In genomic region chr1:229625893-229626831, GRCh38 we compare ENCODE assay signal across 1 cellular context.
TF ChIP-seq lines count a peak whose summit lies in the region.

TSS of gene TAF5L (minus strand) at chr1:229626122. CDS start at chr1:229614482, 11,640 bp downstream.
TSS of gene URB2 (plus strand) at chr1:229626247. CDS start at chr1:229627634, 1,387 bp downstream.

TF ChIP-seq in HCT116, 20 proteins besides CTCF, POLR2A, EP300 and RAD21 (continued from another document):
- TF ChIP-seq ZBTB33 (IDR thresholded peaks at IDR 0.05; ENCODE audit: extremely low read depth, insufficient replicate concordance, low read length) = peak; percentile 65
- no peak for TF ChIP-seq JUND (IDR thresholded peaks at IDR 0.05)
- TF ChIP-seq CEBPB (IDR thresholded peaks at IDR 0.05; ENCODE audit: low read depth) = no peak
- no peak for TF ChIP-seq EZH2 (IDR thresholded peaks at IDR 0.05)
- TF ChIP-seq EZH2phosphoT487 (IDR thresholded peaks at IDR 0.05; ENCODE audit: borderline replicate concordance) = no peak
- peak; percentile 75 for TF ChIP-seq YY1 (IDR thresholded peaks at IDR 0.05; ENCODE audit: extremely low read depth, insufficient replicate concordance, low read depth, low read length)
- peak; percentile 96 for TF ChIP-seq SIN3A (IDR thresholded peaks at IDR 0.05; ENCODE audit: low read depth)
- peak; percentile 84 for TF ChIP-seq ZFX (IDR thresholded peaks at IDR 0.05)
- TF ChIP-seq POLR2AphosphoS5 (IDR thresholded peaks at IDR 0.05; ENCODE audit: low read depth, low read length) = peak; percentile 68
- peak; percentile 53 for TF ChIP-seq TCF7L2 (IDR thresholded peaks at IDR 0.05; ENCODE audit: borderline replicate concordance, extremely low read depth, insufficient read depth, insufficient read length)
- no peak for TF ChIP-seq ELF1 (IDR thresholded peaks at IDR 0.05; ENCODE audit: borderline replicate concordance, low read depth)
- TF ChIP-seq SRF (IDR thresholded peaks at IDR 0.05; ENCODE audit: low read depth) = peak; percentile 83
- peak; percentile 79 for TF ChIP-seq SP1 (IDR thresholded peaks at IDR 0.05; ENCODE audit: low read depth)
